ENCODE assay signal across 7 cellular contexts in genomic region chr20:41249781-41250281, GRCh38.
DNase-seq lines count a peak whose midpoint lies in the region; ATAC-seq and TF ChIP-seq lines count a peak whose summit lies in the region.

No MANE protein-coding gene starts in this region.

- no peaks in the 10 kb centered on the region for H3K79me2 ChIP-seq in HCT116 (ENCODE audit: insufficient read depth, low read length)
- H3K79me2 ChIP-seq in trophoblast cell (ENCODE audit: control insufficient read depth, insufficient read depth, low read length, poor library complexity): no peaks in the 10 kb centered on the region

- intact Hi-C loops in HCT116 (cut with micrococcal nuclease): no loop called here

- H3K9ac ChIP-seq in HCT116 (ENCODE audit: low read length) (no peak overlapping the region), trophoblast cell (ENCODE audit: low read length) (no peak overlapping the region)

- H3K23ac ChIP-seq in trophoblast cell (ENCODE audit: low read length): no peak overlapping the region

- CTCF ChIA-PET in HCT116 (lab: Charles Lee): interaction anchor here (1.0 to 1.5 kb wide), 2 partner anchors 17 to 91 kb away, joined by 3 to 5 read pairs; partner anchors contain the start of gene LPIN3

- H3K9me3 ChIP-seq in HCT116 (ENCODE audit: control insufficient read depth in 1 of 2, insufficient read depth in 1 of 2, low read depth in 1 of 2, low read length in 2 of 2) (no peaks in the 10 kb centered on the region), SJSA1 (replicated peaks) (no peaks in the 10 kb centered on the region), trophoblast cell (ENCODE audit: insufficient read depth, low read depth, low read length) (no peaks in the 10 kb centered on the region)

- H3K18ac ChIP-seq in trophoblast cell (ENCODE audit: low read length): no peak overlapping the region

- DNase-seq in HCT116 (ENCODE audit: low read depth, low spot score): no peak
- DNase-seq in SJSA1 (ENCODE audit: low read depth in 1 of 2, low spot score in 2 of 2): no peak
- DNase-seq in foreskin keratinocyte: peak; percentile 12 to 28
- peak; percentile 12 to 36 for DNase-seq in trophoblast cell
- DNase-seq in COLO829 (ENCODE audit: low spot score): no peak
- DNase-seq in stimulated activated CD4-positive, alpha-beta T cell treated with anti-CD3 and anti-CD28 coated beads, Interleukin-4, amount 100 ng/mL, for 24 hours: no peak

- peak; percentile 52 for TF ChIP-seq RAD21 in HCT116 (IDR thresholded peaks at IDR 0.05; ENCODE audit: low read depth)

- no peak overlapping the region for H2AK5ac ChIP-seq in trophoblast cell (ENCODE audit: low read length)

- no TSS peak for BruUV-seq in HCT116 (replicated peaks; lab: Mats Ljungman, UMichigan)

- RAD21 ChIA-PET in HCT116 (lab: Charles Lee; ENCODE audit: low non-redundant PET in 1 of 2, low total read pairs in 2 of 2, uncharacterized antibody in 2 of 2, unreplicated experiment in 2 of 2): no interaction called here

- no peak overlapping the region for H4K91ac ChIP-seq in trophoblast cell (ENCODE audit: low read depth, low read length)

- H3K4ac ChIP-seq in trophoblast cell (ENCODE audit: low read depth, low read length): no peak overlapping the region

- no peak overlapping the region for H3K14ac ChIP-seq in trophoblast cell (ENCODE audit: low read length)

- no peak overlapping the region for H2BK120ac ChIP-seq in trophoblast cell (ENCODE audit: insufficient read depth, low read length, poor library complexity)

- TF ChIP-seq CTCF in HCT116 (IDR thresholded peaks at IDR 0.05 in 2 of 3, conservative IDR thresholded peaks at IDR 0.05 in 1 of 3; ENCODE audit: borderline replicate concordance in 1 of 3, insufficient read depth in 1 of 3, low read depth in 2 of 3, low read length in 2 of 3): peak in 2 of 3 experiments; percentile 29 to 32; a peak in 3 of 6 replicates
- TF ChIP-seq CTCF in foreskin keratinocyte (conservative IDR thresholded peaks at IDR 0.05): peak; percentile 48

- H3K27ac ChIP-seq in HCT116 (ENCODE audit: low read depth, low read length): no peak overlapping the region
- peak overlapping the region; percentile 23 for H3K27ac ChIP-seq in SJSA1
- H3K27ac ChIP-seq in foreskin keratinocyte: no peak overlapping the region
- H3K27ac ChIP-seq in trophoblast cell (ENCODE audit: low read depth, low read length): no peak overlapping the region

- no peaks in the 10 kb centered on the region for H4K20me1 ChIP-seq in HCT116 (ENCODE audit: insufficient read depth)

- no peak for TF ChIP-seq POLR2A in HCT116 (IDR thresholded peaks at IDR 0.05; ENCODE audit: borderline replicate concordance, extremely low read depth, insufficient read depth, insufficient read length)

- no peak overlapping the region for H4K12ac ChIP-seq in trophoblast cell (ENCODE audit: low read depth, low read length)

- no peak overlapping the region for H2AFZ ChIP-seq in HCT116 (ENCODE audit: low read depth, low read length, poor library complexity, severe bottlenecking)
- no peak overlapping the region for H2AFZ ChIP-seq in trophoblast cell (ENCODE audit: insufficient read depth, low read length, poor library complexity)

- H2BK12ac ChIP-seq in trophoblast cell (ENCODE audit: low read length): no peak overlapping the region

- H4K8ac ChIP-seq in trophoblast cell (ENCODE audit: low read depth, low read length): no peak overlapping the region

- no peaks in the 10 kb centered on the region for H3K36me3 ChIP-seq in HCT116 (ENCODE audit: control insufficient read depth in 1 of 2, insufficient read depth in 2 of 2, low read length in 2 of 2)
- peaks cover 6% of the 10 kb centered on the region; the same call in 1 of the 2 replicates for H3K36me3 ChIP-seq in SJSA1
- H3K36me3 ChIP-seq in trophoblast cell (ENCODE audit: control insufficient read depth in 1 of 2, insufficient read depth in 2 of 2, low read length in 2 of 2): no peaks in the 10 kb centered on the region

- ATAC-seq in HCT116 (peak; percentile 71), foreskin keratinocyte (peak; percentile 54), GM18502 (IDR thresholded peaks at IDR 0.05; ENCODE audit: poor library complexity, unreplicated experiment) (no peak)

- H3K79me1 ChIP-seq in trophoblast cell (ENCODE audit: low read length): no peaks in the 10 kb centered on the region

- no peak overlapping the region for H3K4me2 ChIP-seq in HCT116 (ENCODE audit: low read length)
- no peak overlapping the region for H3K4me2 ChIP-seq in trophoblast cell (ENCODE audit: low read length)

- H3K27me3 ChIP-seq in HCT116 (ENCODE audit: insufficient read depth, low read length) (no peaks in the 10 kb centered on the region), SJSA1 (replicated peaks) (no peaks in the 10 kb centered on the region), foreskin keratinocyte (no peaks in the 10 kb centered on the region), trophoblast cell (ENCODE audit: insufficient read depth, low read length) (no peaks in the 10 kb centered on the region)

- peaks cover 0 to 7% of the 10 kb centered on the region in 2 experiments; a peak in 1 of 4 replicates for H3K4me1 ChIP-seq in HCT116 (ENCODE audit: control insufficient read depth in 1 of 2, insufficient read depth in 2 of 2, low read length in 2 of 2)
- peaks cover 15% of the 10 kb centered on the region for H3K4me1 ChIP-seq in SJSA1 (replicated peaks)
- peaks cover 16% of the 10 kb centered on the region for H3K4me1 ChIP-seq in foreskin keratinocyte
- H3K4me1 ChIP-seq in trophoblast cell (ENCODE audit: control insufficient read depth in 1 of 2, insufficient read depth in 2 of 2, low read length in 2 of 2): no peaks in the 10 kb centered on the region

- WGBS in trophoblast cell (ENCODE audit: extremely low coverage, insufficient coverage, insufficient read length): no CpG with 5 or more reads among the region's 4 CpGs

- no peaks in the 10 kb centered on the region for H3K9me2 ChIP-seq in HCT116 (ENCODE audit: insufficient read depth)

- no peak overlapping the region for H2BK5ac ChIP-seq in trophoblast cell (ENCODE audit: low read depth, low read length, poor library complexity)

- POLR2A ChIA-PET in HCT116 (lab: Charles Lee): no interaction called here

- H3K4me3 ChIP-seq in HCT116 (replicated peaks in 1 of 2; ENCODE audit: low read depth in 1 of 2, low read length in 2 of 2) (no peak overlapping the region), SJSA1 (no peak overlapping the region), trophoblast cell (ENCODE audit: low read depth, low read length) (no peak overlapping the region)

TF ChIP-seq in HCT116, 20 proteins besides CTCF, POLR2A, EP300 and RAD21:
- TF ChIP-seq SRF (IDR thresholded peaks at IDR 0.05; ENCODE audit: low read depth) (no peak), POLR2AphosphoS5 (IDR thresholded peaks at IDR 0.05; ENCODE audit: low read depth, low read length) (no peak), FOSL1 (IDR thresholded peaks at IDR 0.05; ENCODE audit: low read depth) (no peak), TCF7L2 (IDR thresholded peaks at IDR 0.05; ENCODE audit: borderline replicate concordance, extremely low read depth, insufficient read depth, insufficient read length) (no peak), ATF3 (IDR thresholded peaks at IDR 0.05) (no peak), EGR1 (IDR thresholded peaks at IDR 0.05; ENCODE audit: low read depth) (no peak), EZH2 (IDR thresholded peaks at IDR 0.05) (no peak), ELF1 (IDR thresholded peaks at IDR 0.05; ENCODE audit: borderline replicate concordance, low read depth) (no peak), SIN3A (IDR thresholded peaks at IDR 0.05; ENCODE audit: low read depth) (no peak)
- TF ChIP-seq, protein P1, sequence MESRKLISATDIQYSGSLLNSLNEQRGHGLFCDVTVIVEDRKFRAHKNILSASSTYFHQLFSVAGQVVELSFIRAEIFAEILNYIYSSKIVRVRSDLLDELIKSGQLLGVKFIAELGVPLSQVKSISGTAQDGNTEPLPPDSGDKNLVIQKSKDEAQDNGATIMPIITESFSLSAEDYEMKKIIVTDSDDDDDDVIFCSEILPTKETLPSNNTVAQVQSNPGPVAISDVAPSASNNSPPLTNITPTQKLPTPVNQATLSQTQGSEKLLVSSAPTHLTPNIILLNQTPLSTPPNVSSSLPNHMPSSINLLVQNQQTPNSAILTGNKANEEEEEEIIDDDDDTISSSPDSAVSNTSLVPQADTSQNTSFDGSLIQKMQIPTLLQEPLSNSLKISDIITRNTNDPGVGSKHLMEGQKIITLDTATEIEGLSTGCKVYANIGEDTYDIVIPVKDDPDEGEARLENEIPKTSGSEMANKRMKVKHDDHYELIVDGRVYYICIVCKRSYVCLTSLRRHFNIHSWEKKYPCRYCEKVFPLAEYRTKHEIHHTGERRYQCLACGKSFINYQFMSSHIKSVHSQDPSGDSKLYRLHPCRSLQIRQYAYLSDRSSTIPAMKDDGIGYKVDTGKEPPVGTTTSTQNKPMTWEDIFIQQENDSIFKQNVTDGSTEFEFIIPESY (IDR thresholded peaks at IDR 0.05; ENCODE audit: extremely low read depth, insufficient replicate concordance, low read length): no peak

Comparison
In these comparisons a context has a peak if more than half of its experiments do, and no peak if none do; other contexts are left out.
1. DNase-seq: peak in foreskin keratinocyte (2 of 2) and trophoblast cell (2 of 2); none in HCT116 (single experiment), SJSA1 (0 of 2), COLO829 (single experiment) and stimulated activated CD4-positive, alpha-beta T cell treated with anti-CD3 and anti-CD28 coated beads, Interleukin-4, amount 100 ng/mL, for 24 hours (single experiment).